24 cellular contexts compared by ENCODE assay signal in genomic region chr2:158315000-158315399, GRCh38.
"Had no signal": no experiment of that assay in that cellular context is flagged by ENCODE, and none has a peak within 500 bp of the region (broad histone marks: within the 10 kb centered on the region; RNA-seq: fewer than 3 reads in every experiment).

No MANE protein-coding gene starts in this region.

- DNase-seq: activated CD4-positive, alpha-beta memory T cell treated with anti-CD3 and anti-CD28 coated beads, Interleukin-2, amount 10 ng/mL, durations not matched to agents 7 days and 5 days; activated CD4-positive, alpha-beta T cell treated with anti-CD3 and anti-CD28 coated beads, Interleukin-2, amount 10 ng/mL, durations not matched to agents 24 days and 14 days; activated CD4-positive, CD25-positive, alpha-beta regulatory T cell treated with anti-CD3 and anti-CD28 coated beads, Interleukin-2, amount 50 U/mL, for 72 hours; activated CD8-positive, alpha-beta memory T cell treated with anti-CD3 and anti-CD28 coated beads, Interleukin-2, amount 50 U/mL, for 48 hours; activated gamma-delta T cell treated with Interleukin-2 at 50 U/mL for 16 hours; activated naive CD4-positive, alpha-beta T cell treated with anti-CD3 and anti-CD28 coated beads, Interleukin-2, amount 50 U/mL, for 16 hours; activated T-cell treated with anti-CD3 and anti-CD28 coated beads, Interleukin-2, amount 50 U/mL, for 24 hours; amniotic stem cell; brain microvascular endothelial cell; caudate nucleus; foreskin fibroblast; heart left ventricle; hypothalamus; immature natural killer cell; kidney; left colon; naive B cell; nephron progenitor cell; right lobe of liver; stimulated activated CD4-positive, alpha-beta T cell treated with anti-CD3 and anti-CD28 coated beads, Interleukin-2, amount 100 ng/mL, for 48 hours; stimulated activated naive CD4-positive, alpha-beta T cell treated with Interleukin-2 at 50 U/mL for 16 hours; T-helper 9 cell had no signal

- FAIRE-seq: astrocyte, endothelial cell of umbilical vein, kidney had no signal

- ATAC-seq: heart left ventricle, left colon had no signal
